1 cellular context compared by ENCODE assay signal in the genomic region with DNA sequence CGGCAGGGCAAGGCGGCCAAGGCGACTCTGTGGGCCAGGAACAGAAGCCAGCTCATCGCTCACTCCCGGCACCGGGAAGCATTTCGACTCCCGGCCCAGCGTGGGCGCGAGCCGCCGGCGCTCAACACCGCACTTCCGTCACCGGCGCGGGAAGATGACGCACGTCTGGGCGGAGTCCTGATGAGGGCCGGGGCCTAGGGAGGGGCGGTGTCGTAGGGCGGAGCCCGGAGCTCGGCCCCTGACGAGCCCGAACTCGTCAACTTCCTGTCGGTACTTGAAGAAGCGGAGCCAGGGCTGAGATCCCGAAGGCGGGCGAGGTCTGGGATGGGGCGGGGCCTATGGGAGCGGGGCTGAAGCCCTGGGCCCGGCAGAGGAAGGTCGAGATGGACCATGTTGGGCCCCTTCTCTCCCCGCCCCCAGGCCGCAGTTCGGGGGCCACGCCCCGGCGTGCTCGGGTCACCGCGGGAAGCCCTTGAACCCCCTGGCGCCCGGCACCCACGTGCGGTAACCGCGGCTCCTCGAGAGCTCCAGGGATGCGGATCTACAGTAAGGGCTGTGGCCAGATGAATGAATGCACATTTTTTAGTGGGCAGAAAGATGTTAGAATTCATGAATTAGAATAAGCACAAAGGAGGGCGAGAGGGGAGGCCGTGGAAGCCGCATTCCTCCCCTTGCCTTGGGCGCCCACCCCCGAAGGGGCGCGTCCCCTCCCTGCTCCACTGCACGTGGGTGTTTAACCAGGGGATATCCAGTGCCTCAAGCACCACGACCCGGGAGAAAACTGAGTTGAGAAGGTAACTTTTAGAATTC.
A peak's percentile ranks its signal among the peaks of the same experiment; 100 is the strongest.
TF ChIP-seq lines count a peak whose summit lies in the region.

A gene with protein sequence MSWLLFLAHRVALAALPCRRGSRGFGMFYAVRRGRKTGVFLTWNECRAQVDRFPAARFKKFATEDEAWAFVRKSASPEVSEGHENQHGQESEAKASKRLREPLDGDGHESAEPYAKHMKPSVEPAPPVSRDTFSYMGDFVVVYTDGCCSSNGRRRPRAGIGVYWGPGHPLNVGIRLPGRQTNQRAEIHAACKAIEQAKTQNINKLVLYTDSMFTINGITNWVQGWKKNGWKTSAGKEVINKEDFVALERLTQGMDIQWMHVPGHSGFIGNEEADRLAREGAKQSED (minus strand): TSS at position 129 of the 810 bp plus-strand sequence. CDS start 73 bp downstream, at position 56.

TF ChIP-seq in HepG2, 621 proteins besides CTCF, POLR2A, EP300 and RAD21 (continued from another document and continues in another):
- TF ChIP-seq, protein P1, sequence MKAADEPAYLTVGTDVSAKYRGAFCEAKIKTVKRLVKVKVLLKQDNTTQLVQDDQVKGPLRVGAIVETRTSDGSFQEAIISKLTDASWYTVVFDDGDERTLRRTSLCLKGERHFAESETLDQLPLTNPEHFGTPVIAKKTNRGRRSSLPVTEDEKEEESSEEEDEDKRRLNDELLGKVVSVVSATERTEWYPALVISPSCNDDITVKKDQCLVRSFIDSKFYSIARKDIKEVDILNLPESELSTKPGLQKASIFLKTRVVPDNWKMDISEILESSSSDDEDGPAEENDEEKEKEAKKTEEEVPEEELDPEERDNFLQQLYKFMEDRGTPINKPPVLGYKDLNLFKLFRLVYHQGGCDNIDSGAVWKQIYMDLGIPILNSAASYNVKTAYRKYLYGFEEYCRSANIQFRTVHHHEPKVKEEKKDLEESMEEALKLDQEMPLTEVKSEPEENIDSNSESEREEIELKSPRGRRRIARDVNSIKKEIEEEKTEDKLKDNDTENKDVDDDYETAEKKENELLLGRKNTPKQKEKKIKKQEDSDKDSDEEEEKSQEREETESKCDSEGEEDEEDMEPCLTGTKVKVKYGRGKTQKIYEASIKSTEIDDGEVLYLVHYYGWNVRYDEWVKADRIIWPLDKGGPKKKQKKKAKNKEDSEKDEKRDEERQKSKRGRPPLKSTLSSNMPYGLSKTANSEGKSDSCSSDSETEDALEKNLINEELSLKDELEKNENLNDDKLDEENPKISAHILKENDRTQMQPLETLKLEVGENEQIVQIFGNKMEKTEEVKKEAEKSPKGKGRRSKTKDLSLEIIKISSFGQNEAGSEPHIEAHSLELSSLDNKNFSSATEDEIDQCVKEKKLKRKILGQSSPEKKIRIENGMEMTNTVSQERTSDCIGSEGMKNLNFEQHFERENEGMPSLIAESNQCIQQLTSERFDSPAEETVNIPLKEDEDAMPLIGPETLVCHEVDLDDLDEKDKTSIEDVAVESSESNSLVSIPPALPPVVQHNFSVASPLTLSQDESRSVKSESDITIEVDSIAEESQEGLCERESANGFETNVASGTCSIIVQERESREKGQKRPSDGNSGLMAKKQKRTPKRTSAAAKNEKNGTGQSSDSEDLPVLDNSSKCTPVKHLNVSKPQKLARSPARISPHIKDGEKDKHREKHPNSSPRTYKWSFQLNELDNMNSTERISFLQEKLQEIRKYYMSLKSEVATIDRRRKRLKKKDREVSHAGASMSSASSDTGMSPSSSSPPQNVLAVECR (CRISPR knock-in tag; IDR thresholded peaks at IDR 0.05; ENCODE audit: borderline replicate concordance), result peak; percentile 100
- TF ChIP-seq, protein P2, sequence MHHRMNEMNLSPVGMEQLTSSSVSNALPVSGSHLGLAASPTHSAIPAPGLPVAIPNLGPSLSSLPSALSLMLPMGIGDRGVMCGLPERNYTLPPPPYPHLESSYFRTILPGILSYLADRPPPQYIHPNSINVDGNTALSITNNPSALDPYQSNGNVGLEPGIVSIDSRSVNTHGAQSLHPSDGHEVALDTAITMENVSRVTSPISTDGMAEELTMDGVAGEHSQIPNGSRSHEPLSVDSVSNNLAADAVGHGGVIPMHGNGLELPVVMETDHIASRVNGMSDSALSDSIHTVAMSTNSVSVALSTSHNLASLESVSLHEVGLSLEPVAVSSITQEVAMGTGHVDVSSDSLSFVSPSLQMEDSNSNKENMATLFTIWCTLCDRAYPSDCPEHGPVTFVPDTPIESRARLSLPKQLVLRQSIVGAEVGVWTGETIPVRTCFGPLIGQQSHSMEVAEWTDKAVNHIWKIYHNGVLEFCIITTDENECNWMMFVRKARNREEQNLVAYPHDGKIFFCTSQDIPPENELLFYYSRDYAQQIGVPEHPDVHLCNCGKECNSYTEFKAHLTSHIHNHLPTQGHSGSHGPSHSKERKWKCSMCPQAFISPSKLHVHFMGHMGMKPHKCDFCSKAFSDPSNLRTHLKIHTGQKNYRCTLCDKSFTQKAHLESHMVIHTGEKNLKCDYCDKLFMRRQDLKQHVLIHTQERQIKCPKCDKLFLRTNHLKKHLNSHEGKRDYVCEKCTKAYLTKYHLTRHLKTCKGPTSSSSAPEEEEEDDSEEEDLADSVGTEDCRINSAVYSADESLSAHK (CRISPR knock-in tag; IDR thresholded peaks at IDR 0.05; ENCODE audit: borderline replicate concordance), result no peak
- no peak for TF ChIP-seq ATF7 (IDR thresholded peaks at IDR 0.05)
- TF ChIP-seq ATF7 (CRISPR knock-in tag; IDR thresholded peaks at IDR 0.05), result peak; percentile 82
- peak; percentile 81 for TF ChIP-seq AHR (CRISPR knock-in tag; IDR thresholded peaks at IDR 0.05)
- TF ChIP-seq, protein P3, sequence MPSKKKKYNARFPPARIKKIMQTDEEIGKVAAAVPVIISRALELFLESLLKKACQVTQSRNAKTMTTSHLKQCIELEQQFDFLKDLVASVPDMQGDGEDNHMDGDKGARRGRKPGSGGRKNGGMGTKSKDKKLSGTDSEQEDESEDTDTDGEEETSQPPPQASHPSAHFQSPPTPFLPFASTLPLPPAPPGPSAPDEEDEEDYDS (CRISPR knock-in tag; IDR thresholded peaks at IDR 0.05), result peak; percentile 92
- TF ChIP-seq ZNF232 (CRISPR knock-in tag; IDR thresholded peaks at IDR 0.05; ENCODE audit: borderline replicate concordance), result peak; percentile 96
- TF ChIP-seq RARA (CRISPR knock-in tag; IDR thresholded peaks at IDR 0.05), result peak; percentile 91
- TF ChIP-seq ZNF510 (CRISPR knock-in tag; IDR thresholded peaks at IDR 0.05; ENCODE audit: low read depth), result peak; percentile 99; the same call in 1 of the 2 replicates
- peak; percentile 75; the same call in 1 of the 2 replicates for TF ChIP-seq ZNF44 (CRISPR knock-in tag; IDR thresholded peaks at IDR 0.05)
- TF ChIP-seq, protein P4, sequence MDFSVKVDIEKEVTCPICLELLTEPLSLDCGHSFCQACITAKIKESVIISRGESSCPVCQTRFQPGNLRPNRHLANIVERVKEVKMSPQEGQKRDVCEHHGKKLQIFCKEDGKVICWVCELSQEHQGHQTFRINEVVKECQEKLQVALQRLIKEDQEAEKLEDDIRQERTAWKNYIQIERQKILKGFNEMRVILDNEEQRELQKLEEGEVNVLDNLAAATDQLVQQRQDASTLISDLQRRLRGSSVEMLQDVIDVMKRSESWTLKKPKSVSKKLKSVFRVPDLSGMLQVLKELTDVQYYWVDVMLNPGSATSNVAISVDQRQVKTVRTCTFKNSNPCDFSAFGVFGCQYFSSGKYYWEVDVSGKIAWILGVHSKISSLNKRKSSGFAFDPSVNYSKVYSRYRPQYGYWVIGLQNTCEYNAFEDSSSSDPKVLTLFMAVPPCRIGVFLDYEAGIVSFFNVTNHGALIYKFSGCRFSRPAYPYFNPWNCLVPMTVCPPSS (IDR thresholded peaks at IDR 0.05), result no peak
- TF ChIP-seq, protein P5, sequence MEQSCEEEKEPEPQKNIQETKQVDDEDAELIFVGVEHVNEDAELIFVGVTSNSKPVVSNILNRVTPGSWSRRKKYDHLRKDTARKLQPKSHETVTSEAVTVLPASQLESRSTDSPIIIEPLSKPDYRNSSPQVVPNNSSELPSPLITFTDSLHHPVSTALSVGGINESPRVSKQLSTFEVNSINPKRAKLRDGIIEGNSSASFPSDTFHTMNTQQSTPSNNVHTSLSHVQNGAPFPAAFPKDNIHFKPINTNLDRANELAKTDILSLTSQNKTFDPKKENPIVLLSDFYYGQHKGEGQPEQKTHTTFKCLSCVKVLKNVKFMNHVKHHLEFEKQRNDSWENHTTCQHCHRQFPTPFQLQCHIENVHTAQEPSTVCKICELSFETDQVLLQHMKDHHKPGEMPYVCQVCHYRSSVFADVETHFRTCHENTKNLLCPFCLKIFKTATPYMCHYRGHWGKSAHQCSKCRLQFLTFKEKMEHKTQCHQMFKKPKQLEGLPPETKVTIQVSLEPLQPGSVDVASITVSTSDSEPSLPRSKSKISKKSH (CRISPR knock-in tag; IDR thresholded peaks at IDR 0.05; ENCODE audit: borderline replicate concordance), result peak; percentile 89; the same call in 1 of the 2 replicates
- TF ChIP-seq, protein P6, sequence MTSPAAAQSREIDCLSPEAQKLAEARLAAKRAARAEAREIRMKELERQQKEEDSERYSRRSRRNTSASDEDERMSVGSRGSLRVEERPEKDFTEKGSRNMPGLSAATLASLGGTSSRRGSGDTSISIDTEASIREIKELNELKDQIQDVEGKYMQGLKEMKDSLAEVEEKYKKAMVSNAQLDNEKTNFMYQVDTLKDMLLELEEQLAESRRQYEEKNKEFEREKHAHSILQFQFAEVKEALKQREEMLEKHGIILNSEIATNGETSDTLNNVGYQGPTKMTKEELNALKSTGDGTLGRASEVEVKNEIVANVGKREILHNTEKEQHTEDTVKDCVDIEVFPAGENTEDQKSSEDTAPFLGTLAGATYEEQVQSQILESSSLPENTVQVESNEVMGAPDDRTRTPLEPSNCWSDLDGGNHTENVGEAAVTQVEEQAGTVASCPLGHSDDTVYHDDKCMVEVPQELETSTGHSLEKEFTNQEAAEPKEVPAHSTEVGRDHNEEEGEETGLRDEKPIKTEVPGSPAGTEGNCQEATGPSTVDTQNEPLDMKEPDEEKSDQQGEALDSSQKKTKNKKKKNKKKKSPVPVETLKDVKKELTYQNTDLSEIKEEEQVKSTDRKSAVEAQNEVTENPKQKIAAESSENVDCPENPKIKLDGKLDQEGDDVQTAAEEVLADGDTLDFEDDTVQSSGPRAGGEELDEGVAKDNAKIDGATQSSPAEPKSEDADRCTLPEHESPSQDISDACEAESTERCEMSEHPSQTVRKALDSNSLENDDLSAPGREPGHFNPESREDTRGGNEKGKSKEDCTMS (CRISPR knock-in tag; conservative IDR thresholded peaks at IDR 0.05), result peak; percentile 63; the same call in 1 of the 2 replicates
- TF ChIP-seq, protein P7, sequence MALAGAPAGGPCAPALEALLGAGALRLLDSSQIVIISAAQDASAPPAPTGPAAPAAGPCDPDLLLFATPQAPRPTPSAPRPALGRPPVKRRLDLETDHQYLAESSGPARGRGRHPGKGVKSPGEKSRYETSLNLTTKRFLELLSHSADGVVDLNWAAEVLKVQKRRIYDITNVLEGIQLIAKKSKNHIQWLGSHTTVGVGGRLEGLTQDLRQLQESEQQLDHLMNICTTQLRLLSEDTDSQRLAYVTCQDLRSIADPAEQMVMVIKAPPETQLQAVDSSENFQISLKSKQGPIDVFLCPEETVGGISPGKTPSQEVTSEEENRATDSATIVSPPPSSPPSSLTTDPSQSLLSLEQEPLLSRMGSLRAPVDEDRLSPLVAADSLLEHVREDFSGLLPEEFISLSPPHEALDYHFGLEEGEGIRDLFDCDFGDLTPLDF (CRISPR knock-in tag; IDR thresholded peaks at IDR 0.05), result peak; percentile 88; the same call in 1 of the 2 replicates
- TF ChIP-seq KDM5B (CRISPR knock-in tag; IDR thresholded peaks at IDR 0.05; ENCODE audit: borderline replicate concordance), result peak; percentile 98; the same call in 1 of the 2 replicates
- TF ChIP-seq, protein P8, sequence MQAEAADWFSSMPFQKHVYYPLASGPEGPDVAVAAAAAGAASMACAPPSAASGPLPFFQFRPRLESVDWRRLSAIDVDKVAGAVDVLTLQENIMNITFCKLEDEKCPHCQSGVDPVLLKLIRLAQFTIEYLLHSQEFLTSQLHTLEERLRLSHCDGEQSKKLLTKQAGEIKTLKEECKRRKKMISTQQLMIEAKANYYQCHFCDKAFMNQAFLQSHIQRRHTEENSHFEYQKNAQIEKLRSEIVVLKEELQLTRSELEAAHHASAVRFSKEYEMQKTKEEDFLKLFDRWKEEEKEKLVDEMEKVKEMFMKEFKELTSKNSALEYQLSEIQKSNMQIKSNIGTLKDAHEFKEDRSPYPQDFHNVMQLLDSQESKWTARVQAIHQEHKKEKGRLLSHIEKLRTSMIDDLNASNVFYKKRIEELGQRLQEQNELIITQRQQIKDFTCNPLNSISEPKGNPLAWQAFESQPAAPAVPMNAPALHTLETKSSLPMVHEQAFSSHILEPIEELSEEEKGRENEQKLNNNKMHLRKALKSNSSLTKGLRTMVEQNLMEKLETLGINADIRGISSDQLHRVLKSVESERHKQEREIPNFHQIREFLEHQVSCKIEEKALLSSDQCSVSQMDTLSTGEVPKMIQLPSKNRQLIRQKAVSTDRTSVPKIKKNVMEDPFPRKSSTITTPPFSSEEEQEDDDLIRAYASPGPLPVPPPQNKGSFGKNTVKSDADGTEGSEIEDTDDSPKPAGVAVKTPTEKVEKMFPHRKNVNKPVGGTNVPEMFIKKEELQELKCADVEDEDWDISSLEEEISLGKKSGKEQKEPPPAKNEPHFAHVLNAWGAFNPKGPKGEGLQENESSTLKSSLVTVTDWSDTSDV (CRISPR knock-in tag; IDR thresholded peaks at IDR 0.05), result peak; percentile 94; the same call in 1 of the 2 replicates
- peak; percentile 32 for TF ChIP-seq KDM1A (CRISPR knock-in tag; IDR thresholded peaks at IDR 0.05)
- TF ChIP-seq SYNCRIP (IDR thresholded peaks at IDR 0.05; ENCODE audit: insufficient read depth, low read depth, low read length), result no peak
- TF ChIP-seq, protein P9, sequence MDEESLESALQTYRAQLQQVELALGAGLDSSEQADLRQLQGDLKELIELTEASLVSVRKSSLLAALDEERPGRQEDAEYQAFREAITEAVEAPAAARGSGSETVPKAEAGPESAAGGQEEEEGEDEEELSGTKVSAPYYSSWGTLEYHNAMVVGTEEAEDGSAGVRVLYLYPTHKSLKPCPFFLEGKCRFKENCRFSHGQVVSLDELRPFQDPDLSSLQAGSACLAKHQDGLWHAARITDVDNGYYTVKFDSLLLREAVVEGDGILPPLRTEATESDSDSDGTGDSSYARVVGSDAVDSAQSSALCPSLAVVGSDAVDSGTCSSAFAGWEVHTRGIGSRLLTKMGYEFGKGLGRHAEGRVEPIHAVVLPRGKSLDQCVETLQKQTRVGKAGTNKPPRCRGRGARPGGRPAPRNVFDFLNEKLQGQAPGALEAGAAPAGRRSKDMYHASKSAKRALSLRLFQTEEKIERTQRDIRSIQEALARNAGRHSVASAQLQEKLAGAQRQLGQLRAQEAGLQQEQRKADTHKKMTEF (CRISPR knock-in tag; IDR thresholded peaks at IDR 0.05), result peak; percentile 99
- 0 out of 2 replicates have a peak, but pooled peaks have one; percentile 44 for TF ChIP-seq SRF (IDR thresholded peaks at IDR 0.05; ENCODE audit: low read depth, low read length)
- TF ChIP-seq, protein P10, sequence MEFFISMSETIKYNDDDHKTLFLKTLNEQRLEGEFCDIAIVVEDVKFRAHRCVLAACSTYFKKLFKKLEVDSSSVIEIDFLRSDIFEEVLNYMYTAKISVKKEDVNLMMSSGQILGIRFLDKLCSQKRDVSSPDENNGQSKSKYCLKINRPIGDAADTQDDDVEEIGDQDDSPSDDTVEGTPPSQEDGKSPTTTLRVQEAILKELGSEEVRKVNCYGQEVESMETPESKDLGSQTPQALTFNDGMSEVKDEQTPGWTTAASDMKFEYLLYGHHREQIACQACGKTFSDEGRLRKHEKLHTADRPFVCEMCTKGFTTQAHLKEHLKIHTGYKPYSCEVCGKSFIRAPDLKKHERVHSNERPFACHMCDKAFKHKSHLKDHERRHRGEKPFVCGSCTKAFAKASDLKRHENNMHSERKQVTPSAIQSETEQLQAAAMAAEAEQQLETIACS (CRISPR knock-in tag; IDR thresholded peaks at IDR 0.05), result peak; percentile 52
- no peak for TF ChIP-seq ATAD3A (CRISPR knock-in tag; IDR thresholded peaks at IDR 0.05)
- TF ChIP-seq SMC3 (IDR thresholded peaks at IDR 0.05; ENCODE audit: low read length), result no peak
- TF ChIP-seq ATRX (CRISPR knock-in tag; IDR thresholded peaks at IDR 0.05; ENCODE audit: borderline replicate concordance), result no peak
- TF ChIP-seq HDAC6 (IDR thresholded peaks at IDR 0.05; ENCODE audit: low read depth, low read length), result no peak
- TF ChIP-seq, protein P11, sequence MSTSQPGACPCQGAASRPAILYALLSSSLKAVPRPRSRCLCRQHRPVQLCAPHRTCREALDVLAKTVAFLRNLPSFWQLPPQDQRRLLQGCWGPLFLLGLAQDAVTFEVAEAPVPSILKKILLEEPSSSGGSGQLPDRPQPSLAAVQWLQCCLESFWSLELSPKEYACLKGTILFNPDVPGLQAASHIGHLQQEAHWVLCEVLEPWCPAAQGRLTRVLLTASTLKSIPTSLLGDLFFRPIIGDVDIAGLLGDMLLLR (CRISPR knock-in tag; IDR thresholded peaks at IDR 0.05), result peak; percentile 97
- no peak for TF ChIP-seq TCF7L2 (IDR thresholded peaks at IDR 0.05; ENCODE audit: low read depth, low read length)
- TF ChIP-seq SMARCC2 (IDR thresholded peaks at IDR 0.05), result no peak
